In genomic region chr6:148325316-148326068, GRCh38 we compare ENCODE assay signal across 17 cellular contexts.
"Had no signal": no experiment of that assay in that cellular context is flagged by ENCODE, and none has a peak within 500 bp of the region (broad histone marks: within the 10 kb centered on the region; RNA-seq: fewer than 3 reads in every experiment).

No MANE protein-coding gene starts in this region.

- H3K27me3 ChIP-seq: cardiac muscle cell, dorsolateral prefrontal cortex, esophagus muscularis mucosa, tibial nerve had no signal

- H3K9me3 Mint-ChIP-seq: activated CD8-positive, alpha-beta T cell treated with anti-CD3 and anti-CD28 coated beads for 36 hours; natural killer cell treated with Interleukin-12 subunit alpha and Interleukin-12 subunit beta and Interleukin-15 and Interleukin-18, amount 100 ng/mL, for 72 hours had no signal

- H3K27ac Mint-ChIP-seq: activated CD4-positive, alpha-beta T cell treated with anti-CD3 and anti-CD28 coated beads for 36 hours; activated CD8-positive, alpha-beta T cell treated with anti-CD3 and anti-CD28 coated beads for 36 hours; activated naive CD4-positive, alpha-beta T cell treated with anti-CD3 and anti-CD28 coated beads, Interleukin-2, amount 50 U/mL, for 72 hours; natural killer cell treated with Interleukin-12 subunit alpha and Interleukin-12 subunit beta and Interleukin-15 and Interleukin-18, amount 100 ng/mL, for 72 hours had no signal

- H3K36me3 Mint-ChIP-seq: activated naive CD4-positive, alpha-beta T cell treated with anti-CD3 and anti-CD28 coated beads, Interleukin-2, amount 50 U/mL, for 72 hours; natural killer cell treated with Interleukin-12 subunit alpha and Interleukin-12 subunit beta and Interleukin-15 and Interleukin-18, amount 100 ng/mL, for 72 hours had no signal

- H3K36me3 ChIP-seq: cardiac muscle cell, esophagus muscularis mucosa, tibial nerve had no signal

- H3K4me3 Mint-ChIP-seq: activated CD4-positive, alpha-beta T cell treated with anti-CD3 and anti-CD28 coated beads for 36 hours; activated CD8-positive, alpha-beta T cell treated with anti-CD3 and anti-CD28 coated beads for 36 hours; activated T-cell treated with anti-CD3 and anti-CD28 coated beads, Interleukin-2, amount 50 U/mL, for 4 hours; natural killer cell treated with Interleukin-12 subunit alpha and Interleukin-12 subunit beta and Interleukin-15 and Interleukin-18, amount 100 ng/mL, for 72 hours had no signal

- H3K27ac ChIP-seq: cardiac muscle cell, esophagus muscularis mucosa, tibial nerve, VCaP had no signal

- H3K9me3 ChIP-seq: esophagus muscularis mucosa, tibial nerve had no signal

- ATAC-seq: activated CD4-positive, alpha-beta T cell treated with anti-CD3 and anti-CD28 coated beads for 36 hours; activated CD8-positive, alpha-beta T cell treated with anti-CD3 and anti-CD28 coated beads for 36 hours; activated naive CD4-positive, alpha-beta T cell treated with anti-CD3 and anti-CD28 coated beads, Interleukin-2, amount 50 U/mL, for 72 hours; activated T-cell treated with anti-CD3 and anti-CD28 coated beads, Interleukin-2, amount 50 U/mL, for 4 hours had no signal

- H3K4me3 ChIP-seq: cardiac muscle cell, dorsolateral prefrontal cortex, esophagus muscularis mucosa, tibial nerve had no signal

- DNase-seq: activated CD4-positive, alpha-beta T cell treated with anti-CD3 and anti-CD28 coated beads for 36 hours; activated CD8-positive, alpha-beta T cell treated with anti-CD3 and anti-CD28 coated beads for 36 hours; activated effector memory CD4-positive, alpha-beta T cell treated with Interleukin-2 at 50 U/mL for 16 hours; activated T-cell treated with anti-CD3 and anti-CD28 coated beads, Interleukin-2, amount 50 U/mL, for 4 hours; dorsolateral prefrontal cortex; glutamatergic neuron; kidney glomerular epithelial cell; left ventricle myocardium superior; nucleus accumbens; stimulated activated CD4-positive, alpha-beta T cell treated with anti-CD3 and anti-CD28 coated beads, Interleukin-4, amount 100 ng/mL, for 24 hours; stimulated activated naive CD4-positive, alpha-beta T cell had no signal

- H3K4me1 Mint-ChIP-seq: activated CD4-positive, alpha-beta T cell treated with anti-CD3 and anti-CD28 coated beads for 36 hours had no signal
